Comparison of ENCODE assay signal across 23 cellular contexts in the genomic region with DNA sequence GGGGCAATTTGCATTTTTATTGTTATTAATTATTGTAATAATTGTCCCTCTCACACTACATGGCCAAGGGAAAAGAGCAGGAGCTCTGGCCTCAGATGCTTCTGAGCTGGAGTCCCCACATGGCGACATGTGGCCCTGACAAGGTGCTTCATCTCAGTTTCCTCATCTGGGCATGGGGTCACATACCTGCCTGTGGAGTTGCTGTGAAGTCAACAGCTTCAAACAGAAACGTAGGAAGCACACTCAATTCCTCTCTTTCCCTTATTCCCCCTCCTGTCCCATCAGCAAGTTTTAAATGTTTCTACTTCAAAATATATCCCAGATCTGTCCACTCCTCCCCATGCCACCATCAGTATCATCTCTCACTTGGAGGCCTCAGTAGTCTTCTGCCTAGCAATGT. TPM values are rescaled to one million over a fixed set of nuclear protein-coding genes. Genes with fewer than 3 reads are reported as not detected.
DNase-seq lines count a peak whose midpoint lies in the region; ATAC-seq and TF ChIP-seq lines count a peak whose summit lies in the region.
"Had no signal": no experiment of that assay in that cellular context is flagged by ENCODE, and none has a peak within 500 bp of the region (broad histone marks: within the 10 kb centered on the region; RNA-seq: fewer than 3 reads in every experiment).

No MANE protein-coding gene starts in this region.

- 83% methylated on average over 2 of the region's 2 CpGs for WGBS in hepatocyte (ENCODE audit: low lambda C conversion rate, missing lambda C conversion rate)

- CTCF ChIA-PET in HEK293 (lab: Yijun Ruan, JAX): interaction anchor here (1.0 to 1.6 kb wide), 2 partner anchors 20 to 21 kb away, joined by 3 to 8 read pairs; no protein-coding TSS in a partner anchor

- H3K4me1 ChIP-seq in HEK293 (ENCODE audit: control insufficient read depth, insufficient read depth, low read length) (0 out of 2 replicates have a peak, but pooled peaks cover 3% of the 10 kb centered on the region), hepatocyte (ENCODE audit: insufficient read depth) (peaks cover 10% of the 10 kb centered on the region), gastrocnemius medialis (peaks cover 17 to 29% of the 10 kb centered on the region in 2 donors)

- H3K36me3 ChIP-seq in HEK293 (ENCODE audit: control insufficient read depth in 2 of 2, insufficient read depth in 1 of 2, low read length in 2 of 2): no peaks in the 10 kb centered on the region
- H3K36me3 ChIP-seq in hepatocyte (replicated peaks; ENCODE audit: insufficient read depth, low read depth): no peaks in the 10 kb centered on the region
- H3K36me3 ChIP-seq in gastrocnemius medialis: no peaks in the 10 kb centered on the region
- H3K36me3 ChIP-seq: ascending aorta, left lung, upper lobe of right lung had no signal

- H3K27ac ChIP-seq in HEK293 (ENCODE audit: extremely low read depth, low read depth, low read length) (no peak overlapping the region), VCaP (peak overlapping the region; percentile 58), hepatocyte (peak overlapping the region; percentile 43), gastrocnemius medialis (peak overlapping the region; percentile 20 to 49 (median 31))
- H3K27ac ChIP-seq: ascending aorta, left lung, upper lobe of right lung had no signal

- TF ChIP-seq POLR2A in gastrocnemius medialis (IDR thresholded peaks at IDR 0.05): no peak

- H3K9me3 ChIP-seq in HEK293 (ENCODE audit: control insufficient read depth, insufficient read depth, low read depth, low read length) (no peaks in the 10 kb centered on the region), hepatocyte (ENCODE audit: low read depth) (no peaks in the 10 kb centered on the region), gastrocnemius medialis (no peaks in the 10 kb centered on the region)
- H3K9me3 ChIP-seq: ascending aorta, left lung, upper lobe of right lung had no signal

- H3K27me3 Mint-ChIP-seq in chondrocyte (ENCODE audit: low read depth): peaks cover 4% of the 10 kb centered on the region

- H3K79me2 ChIP-seq in hepatocyte: no peaks in the 10 kb centered on the region

- no peaks in the 10 kb centered on the region for H3K9me3 Mint-ChIP-seq in chondrocyte (ENCODE audit: low read depth)
- H3K9me3 Mint-ChIP-seq: activated naive CD8-positive, alpha-beta T cell treated with anti-CD3 and anti-CD28 coated beads, Interleukin-2, amount 10 ng/mL, durations not matched to agents 7 days and 5 days; activated T-cell treated with anti-CD3 and anti-CD28 coated beads, Interleukin-2, amount 50 U/mL, for 4 hours; stimulated activated effector memory CD8-positive, alpha-beta T cell treated with anti-CD3 and anti-CD28 coated beads, Interleukin-12 subunit alpha, Interleukin-12 subunit beta, amount 100 ng/mL, for 72 hours had no signal

- no peak for TF ChIP-seq CTCF in HEK293 (tag by site-specific recombination; IDR thresholded peaks at IDR 0.05)
- TF ChIP-seq CTCF in VCaP (conservative IDR thresholded peaks at IDR 0.05): no peak
- no peak for TF ChIP-seq CTCF in hepatocyte (IDR thresholded peaks at IDR 0.05; ENCODE audit: poor library complexity)
- no peak for TF ChIP-seq CTCF in gastrocnemius medialis (IDR thresholded peaks at IDR 0.05 in 4 of 5, conservative IDR thresholded peaks at IDR 0.05 in 1 of 5)
- no peak for TF ChIP-seq CTCF in chondrocyte (IDR thresholded peaks at IDR 0.05)

- in situ Hi-C loops in gastrocnemius medialis (cut with MboI; ENCODE audit: low sequenced_read_pairs in 4 of 4): no loop called here

- peaks cover 22% of the 10 kb centered on the region for H3K4me1 Mint-ChIP-seq in chondrocyte (ENCODE audit: low read depth)

- H2AFZ ChIP-seq in hepatocyte: no peak overlapping the region

- no peak overlapping the region for H3K4me2 ChIP-seq in hepatocyte
- H3K4me2 ChIP-seq: GM23338 had no signal

- peak; percentile 14 to 49 for ATAC-seq in gastrocnemius medialis
- ATAC-seq in HG03354 (IDR thresholded peaks at IDR 0.05; ENCODE audit: poor library complexity, severe bottlenecking, unreplicated experiment): no peak
- ATAC-seq: activated CD8-positive, alpha-beta memory T cell treated with anti-CD3 and anti-CD28 coated beads, Interleukin-2, amount 10 ng/mL, durations not matched to agents 7 days and 5 days; activated T-cell treated with anti-CD3 and anti-CD28 coated beads, Interleukin-2, amount 50 U/mL, for 4 hours; GM23338; stimulated activated effector memory CD8-positive, alpha-beta T cell treated with anti-CD3 and anti-CD28 coated beads, Interleukin-12 subunit alpha, Interleukin-12 subunit beta, amount 100 ng/mL, for 72 hours had no signal

- intact Hi-C loops in gastrocnemius medialis (cut with DNase I; ENCODE audit: low total_unique reads): no loop called here

- H3K27me3 ChIP-seq in hepatocyte (no peaks in the 10 kb centered on the region), gastrocnemius medialis (no peaks in the 10 kb centered on the region)
- H3K27me3 ChIP-seq: ascending aorta, dorsolateral prefrontal cortex, left lung, upper lobe of right lung had no signal

- H4K20me1 ChIP-seq in hepatocyte (ENCODE audit: insufficient read depth, poor library complexity, severe bottlenecking): no peaks in the 10 kb centered on the region

- POLR2A ChIA-PET in HEK293 (lab: Yijun Ruan, JAX): no interaction called here

- no peaks in the 10 kb centered on the region for H3K36me3 Mint-ChIP-seq in chondrocyte (ENCODE audit: low read depth)
- H3K36me3 Mint-ChIP-seq: activated CD8-positive, alpha-beta memory T cell treated with anti-CD3 and anti-CD28 coated beads, Interleukin-2, amount 10 ng/mL, durations not matched to agents 7 days and 5 days; activated naive CD8-positive, alpha-beta T cell treated with anti-CD3 and anti-CD28 coated beads, Interleukin-2, amount 10 ng/mL, durations not matched to agents 7 days and 5 days; CD14-positive monocyte; stimulated activated effector memory CD8-positive, alpha-beta T cell treated with anti-CD3 and anti-CD28 coated beads, Interleukin-12 subunit alpha, Interleukin-12 subunit beta, amount 100 ng/mL, for 72 hours had no signal

- H3K4me3 Mint-ChIP-seq in chondrocyte (ENCODE audit: unreplicated experiment): no peak overlapping the region
- H3K4me3 Mint-ChIP-seq: activated CD8-positive, alpha-beta memory T cell treated with anti-CD3 and anti-CD28 coated beads, Interleukin-2, amount 10 ng/mL, durations not matched to agents 7 days and 5 days; activated naive CD8-positive, alpha-beta T cell treated with anti-CD3 and anti-CD28 coated beads, Interleukin-2, amount 10 ng/mL, durations not matched to agents 7 days and 5 days; activated T-cell treated with anti-CD3 and anti-CD28 coated beads, Interleukin-2, amount 50 U/mL, for 4 hours; CD14-positive monocyte; GM23338; stimulated activated effector memory CD8-positive, alpha-beta T cell treated with anti-CD3 and anti-CD28 coated beads, Interleukin-12 subunit alpha, Interleukin-12 subunit beta, amount 100 ng/mL, for 72 hours had no signal

- H3K4me3 ChIP-seq in HEK293 (ENCODE audit: low read depth, low read length): no peak overlapping the region
- H3K4me3 ChIP-seq in hepatocyte: no peak overlapping the region
- no peak overlapping the region for H3K4me3 ChIP-seq in gastrocnemius medialis
- H3K4me3 ChIP-seq: dorsolateral prefrontal cortex, GM23338, left lung, upper lobe of right lung had no signal

- no peaks in the 10 kb centered on the region for H3K9me2 ChIP-seq in hepatocyte (replicated peaks; ENCODE audit: insufficient read depth)

- no peak overlapping the region for H3K27ac Mint-ChIP-seq in chondrocyte (ENCODE audit: unreplicated experiment)
- H3K27ac Mint-ChIP-seq: activated CD8-positive, alpha-beta memory T cell treated with anti-CD3 and anti-CD28 coated beads, Interleukin-2, amount 10 ng/mL, durations not matched to agents 7 days and 5 days; activated naive CD8-positive, alpha-beta T cell treated with anti-CD3 and anti-CD28 coated beads, Interleukin-2, amount 10 ng/mL, durations not matched to agents 7 days and 5 days; CD14-positive monocyte; GM23338; stimulated activated effector memory CD8-positive, alpha-beta T cell treated with anti-CD3 and anti-CD28 coated beads, Interleukin-12 subunit alpha, Interleukin-12 subunit beta, amount 100 ng/mL, for 72 hours had no signal

- DNase-seq in hepatocyte (ENCODE audit: low spot score) (no peak), gastrocnemius medialis (no peak), chondrocyte (ENCODE audit: low spot score) (no peak), Ammon's horn (ENCODE audit: low spot score) (no peak), DMS79 treated with DMSO at 0.1 percent for 48 hours (lab: John Stamatoyannopoulos, UW) (no peak)
- DNase-seq: activated CD4-positive, CD25-positive, alpha-beta regulatory T cell; activated CD8-positive, alpha-beta memory T cell treated with anti-CD3 and anti-CD28 coated beads, Interleukin-2, amount 10 ng/mL, durations not matched to agents 7 days and 5 days; activated gamma-delta T cell treated with Interleukin-2 at 50 U/mL for 16 hours; activated naive CD8-positive, alpha-beta T cell treated with anti-CD3 and anti-CD28 coated beads, Interleukin-2, amount 10 ng/mL, durations not matched to agents 7 days and 5 days; activated T-cell treated with anti-CD3 and anti-CD28 coated beads, Interleukin-2, amount 50 U/mL, for 4 hours; DND-41; left lung; NCI-H146; T-helper 1 cell; upper lobe of right lung had no signal

RNA-seq across cellular contexts. Expression of a gene that starts 8.7 kb away (rescaled TPM):
- 0.30 and 1.4 TPM in 2 replicates for total RNA-seq in hepatocyte
- polyA plus RNA-seq in hepatocyte: 0.55 and 1.2 TPM in 2 replicates
- under 1 TPM in 1 of 4 donors, not detected in 3; 0.11 TPM for total RNA-seq in gastrocnemius medialis
- total RNA-seq in chondrocyte: 0.18 TPM in 1 of 3 replicates, not detected in the others

RNA-seq across cellular contexts. Expression of a gene that starts 44.0 kb away (rescaled TPM):
- total RNA-seq in hepatocyte (52.3 and 53.0 TPM in 2 replicates), gastrocnemius medialis (10 to 100 TPM in 3 of 4 donors, 1 to 10 TPM in 1; 5.4 to 18.7 (median 16.8) TPM), chondrocyte (25.0 to 33.5 TPM (median 25.6 TPM) in 3 replicates)
- 42.6 and 51.7 TPM in 2 replicates for polyA plus RNA-seq in hepatocyte

RNA-seq across cellular contexts. Expression of a gene that starts 55.2 kb away (rescaled TPM):
- total RNA-seq in hepatocyte (39.6 and 44.8 TPM in 2 replicates), gastrocnemius medialis (10 to 100 TPM; 30.8 to 53.2 (median 38.8) TPM), chondrocyte (56.1 to 76.9 TPM (median 57.4 TPM) in 3 replicates)
- 39.2 and 45.2 TPM in 2 replicates for polyA plus RNA-seq in hepatocyte
